ENCODE assay signal across 8 cellular contexts in genomic region chr1:40802078-40803075, GRCh38. TPM values are rescaled to one million over a fixed set of nuclear protein-coding genes. Genes with fewer than 3 reads are reported as not detected.
DNase-seq lines count a peak whose midpoint lies in the region; ATAC-seq and TF ChIP-seq lines count a peak whose summit lies in the region.

No MANE protein-coding gene starts in this region.

- peak; percentile 57 for ATAC-seq in HG02610 (IDR thresholded peaks at IDR 0.05; ENCODE audit: unreplicated experiment)
- ATAC-seq in GM21447 (IDR thresholded peaks at IDR 0.05; ENCODE audit: unreplicated experiment) = no peak

- H3K9ac ChIP-seq in mucosa of stomach (ENCODE audit: low read length) = peak overlapping the region; percentile 51

- TF ChIP-seq CTCF in epithelial cell of proximal tubule (conservative IDR thresholded peaks at IDR 0.05; ENCODE audit: low read depth, low read length) = no peak

- no peaks in the 10 kb centered on the region for H3K9me3 ChIP-seq in mucosa of stomach (ENCODE audit: control insufficient read depth, low read length)

- no peaks in the 10 kb centered on the region for H3K36me3 ChIP-seq in mucosa of stomach (ENCODE audit: control insufficient read depth, insufficient read depth, low read length)

- H3K4me1 ChIP-seq in mucosa of stomach (ENCODE audit: control insufficient read depth, insufficient read depth, low read length) = peaks cover 42% of the 10 kb centered on the region

- peak overlapping the region; percentile 39 for H3K4me3 ChIP-seq in epithelial cell of proximal tubule (ENCODE audit: low read depth, low read length)
- peak overlapping the region; percentile 45 for H3K4me3 ChIP-seq in mucosa of stomach (ENCODE audit: low read length)

- H3K27me3 ChIP-seq in mucosa of stomach (ENCODE audit: control insufficient read depth, insufficient read depth, low read length) = no peaks in the 10 kb centered on the region

- DNase-seq in DMS53 (lab: John Stamatoyannopoulos, UW) (peak; percentile 90), NCI-H526 (lab: John Stamatoyannopoulos, UW) (peak; percentile 78 to 98), epithelial cell of proximal tubule (ENCODE audit: low read depth) (no peak)
- DNase-seq in activated CD8-positive, alpha-beta memory T cell treated with anti-CD3 and anti-CD28 coated beads, Interleukin-2, amount 50 U/mL, for 24 hours (ENCODE audit: extremely low read depth) = peak; percentile 34
- DNase-seq in stimulated activated CD8-positive, alpha-beta memory T cell treated with anti-CD3 and anti-CD28 coated beads, Interleukin-4, amount 100 ng/mL, for 4 hours (ENCODE audit: low read depth in 2 of 2, low spot score in 1 of 2) = peak; percentile 65 to 68

RNA-seq across cellular contexts. Expression of gene KCNQ4, which starts 18.8 kb away (rescaled TPM):
- 1.0 and 2.2 TPM in 2 replicates for total RNA-seq in epithelial cell of proximal tubule

RNA-seq across cellular contexts. Expression of gene CITED4, which starts 59.8 kb away (rescaled TPM):
- total RNA-seq in epithelial cell of proximal tubule = 43.4 and 55.5 TPM in 2 replicates
